ENCODE assay signal across 8 cellular contexts in the genomic region with DNA sequence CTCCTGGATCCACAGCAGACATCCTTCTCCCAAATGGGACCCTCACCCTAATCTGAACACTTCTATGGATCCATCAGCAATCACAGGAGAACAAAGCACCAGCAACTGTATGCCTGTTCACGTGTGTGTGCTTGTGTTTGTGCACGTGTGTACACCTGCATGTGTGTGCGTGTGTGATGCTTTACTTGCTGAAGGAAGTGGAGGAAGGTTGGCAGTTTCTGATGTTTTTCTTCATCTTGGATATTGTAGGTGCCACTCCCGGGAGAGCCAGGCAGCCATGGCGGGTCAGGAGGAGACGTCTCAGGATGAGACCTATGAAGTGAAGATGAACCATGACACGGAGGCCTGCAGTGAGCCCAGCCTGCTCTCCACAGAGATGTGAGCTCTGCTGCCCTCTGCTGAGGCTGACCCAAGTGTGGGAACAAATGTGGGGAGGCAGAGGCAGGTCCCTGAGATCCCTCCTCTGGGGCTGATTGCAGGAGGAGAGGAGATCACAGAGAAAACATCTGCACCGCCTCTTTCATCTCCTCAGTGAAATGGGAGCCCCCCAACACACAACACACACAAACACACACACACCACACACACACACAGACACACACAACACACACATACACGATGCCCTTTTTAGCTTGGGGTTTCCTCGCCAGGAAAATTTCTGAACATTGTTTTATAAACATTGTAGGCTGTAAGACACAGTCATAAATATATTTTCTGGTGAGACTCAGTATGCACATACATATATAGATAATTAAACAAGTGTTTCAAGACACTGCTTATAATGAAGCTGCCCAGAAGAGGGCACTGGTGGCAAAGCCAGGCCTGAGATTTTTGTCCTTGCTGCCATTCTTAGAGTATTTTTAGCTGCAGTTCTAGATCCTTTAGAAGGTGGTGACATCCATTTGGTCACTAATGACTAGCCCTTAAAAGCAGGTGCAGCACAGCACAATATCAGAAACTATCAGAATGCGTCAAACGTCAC.
DNase-seq lines count a peak whose midpoint lies in the region; ATAC-seq, FAIRE-seq and TF ChIP-seq lines count a peak whose summit lies in the region.

No MANE protein-coding gene starts in this region.

- no peak for TF ChIP-seq EP300 in GM12878 (IDR thresholded peaks at IDR 0.05; ENCODE audit: borderline replicate concordance in 1 of 2, control insufficient read depth in 1 of 2, low read depth in 2 of 2, low read length in 2 of 2)

- H3K4me3 ChIP-seq in GM12878: no peak overlapping the region
- no peak overlapping the region for H3K4me3 ChIP-seq in kidney epithelial cell (ENCODE audit: low read depth, low read length)

- peaks cover 8% of the 10 kb centered on the region for H3K4me1 Mint-ChIP-seq in Calu3 (ENCODE audit: low read depth, unreplicated experiment)

- SMC1A ChIA-PET in GM12878 (lab: Charles Lee; ENCODE audit: uncharacterized antibody, unreplicated experiment): interaction anchor here (0.7 to 1.6 kb wide), 3 partner anchors 101 to 132 kb away, joined by 3 to 4 read pairs (median 3); no protein-coding TSS in a partner anchor

- no peaks in the 10 kb centered on the region for H4K20me1 ChIP-seq in GM12878 (ENCODE audit: control insufficient read depth, insufficient read depth)

- peak; percentile 17 for TF ChIP-seq CTCF in Calu3 (IDR thresholded peaks at IDR 0.05; ENCODE audit: unreplicated experiment)
- no peak for TF ChIP-seq CTCF in RWPE1 (conservative IDR thresholded peaks at IDR 0.05; ENCODE audit: low read depth)
- TF ChIP-seq CTCF in GM12878 (IDR thresholded peaks at IDR 0.05 in 2 of 3, conservative IDR thresholded peaks at IDR 0.05 in 1 of 3; ENCODE audit: control insufficient read depth in 2 of 3, extremely low read depth in 1 of 3, insufficient read depth in 1 of 3, low read depth in 3 of 3, low read length in 3 of 3): peak; percentile 43 to 48 (median 44); a peak in 5 of 6 replicates
- TF ChIP-seq CTCF in kidney epithelial cell (IDR thresholded peaks at IDR 0.05; ENCODE audit: insufficient read depth, low read length, poor library complexity, severe bottlenecking): peak; percentile 51

- DNase-seq in Calu3 (peak; percentile 50), HT-29 (ENCODE audit: low spot score) (peak; percentile 63), RWPE1 (ENCODE audit: low spot score) (peak; percentile 24), GM12878 (ENCODE audit: low read depth, low spot score) (no peak), kidney epithelial cell (ENCODE audit: low read depth) (no peak), urothelium cell line (ENCODE audit: low spot score) (peak; percentile 67), middle frontal gyrus (ENCODE audit: extremely low spot score, low spot score) (no peak)

- FAIRE-seq in GM12878 (lab: Jason Lieb, UNC): no peak
- peak; percentile 98 for FAIRE-seq in urothelium cell line (lab: Jason Lieb, UNC)

- TF ChIP-seq RAD21 in GM12878 (IDR thresholded peaks at IDR 0.05; ENCODE audit: insufficient read depth, low read depth, low read length): peak; percentile 64

- H3K27me3 ChIP-seq in GM12878 (replicated peaks in 1 of 2; ENCODE audit: control insufficient read depth in 2 of 2, insufficient read depth in 2 of 2, low read length in 1 of 2) (peaks cover 0 to 2% of the 10 kb centered on the region in 2 experiments; a peak in 1 of 4 replicates), kidney epithelial cell (ENCODE audit: control insufficient read depth, insufficient read depth, low read length) (peaks cover 3% of the 10 kb centered on the region)

- no peaks in the 10 kb centered on the region for H3K9me3 ChIP-seq in GM12878 (replicated peaks; ENCODE audit: control insufficient read depth, insufficient read depth, low read length)

- no peaks in the 10 kb centered on the region for H3K36me3 ChIP-seq in GM12878 (ENCODE audit: control insufficient read depth in 2 of 2, insufficient read depth in 2 of 2, low read length in 1 of 2)
- H3K36me3 ChIP-seq in kidney epithelial cell (ENCODE audit: control insufficient read depth, insufficient read depth, low read length): no peaks in the 10 kb centered on the region

- intact Hi-C loops in Calu3 (cut with micrococcal nuclease; ENCODE audit: unreplicated experiment) (loop anchor here (1.0 kb wide), 1 partner anchor 102 kb away; no protein-coding TSS in a partner anchor), GM12878 (cut with micrococcal nuclease; ENCODE audit: unreplicated experiment) (loop anchor here (2.0 kb wide), 1 partner anchor 102 kb away; no protein-coding TSS in a partner anchor)

- ATAC-seq in GM12878 (peak; percentile 66), GM19324 (IDR thresholded peaks at IDR 0.05; ENCODE audit: low FRiP score, unreplicated experiment) (no peak)

- 37% methylated on average over 12 of the region's 12 CpGs for WGBS in GM12878 (ENCODE audit: insufficient coverage, insufficient replicate concordance, low lambda C conversion rate, missing lambda C conversion rate)

- H3K79me2 ChIP-seq in GM12878 (ENCODE audit: control insufficient read depth, insufficient read depth, low read length): no peaks in the 10 kb centered on the region

- H2AFZ ChIP-seq in GM12878 (ENCODE audit: control insufficient read depth, low read depth, low read length): no peak overlapping the region

- no peak overlapping the region for H3K4me3 Mint-ChIP-seq in Calu3 (ENCODE audit: low read depth, unreplicated experiment)

- H3K4me1 ChIP-seq in GM12878 (ENCODE audit: control insufficient read depth, insufficient read depth, low read length): no peaks in the 10 kb centered on the region

- no peak overlapping the region for H3K27ac Mint-ChIP-seq in Calu3 (ENCODE audit: unreplicated experiment)

- RAD21 ChIA-PET in GM12878 (lab: Charles Lee; ENCODE audit: unreplicated experiment): no interaction called here

- in situ Hi-C loops in GM12878 (cut with MboI): no loop called here

- CTCF ChIA-PET in Calu3 (lab: Charles Lee): interaction anchor here (0.5 to 1.1 kb wide), 4 partner anchors 57 to 1201 kb away, joined by 3 to 5 read pairs (median 3); no protein-coding TSS in a partner anchor
- CTCF ChIA-PET in RWPE1 (lab: Yijun Ruan, JAX): interaction anchor here (0.7 to 1.0 kb wide), 6 partner anchors 9 to 768 kb away, joined by 3 to 13 read pairs (median 3); no protein-coding TSS in a partner anchor
- CTCF ChIA-PET in GM12878 (lab: Yijun Ruan, JAX): interaction anchor here (0.8 to 2.6 kb wide), 11 partner anchors 9 to 262 kb away, joined by 3 to 6 read pairs (median 4); no protein-coding TSS in a partner anchor

- no peak overlapping the region for H3K4me2 ChIP-seq in GM12878 (ENCODE audit: control insufficient read depth, insufficient read depth)

- BruUV-seq in Calu3 (replicated peaks; lab: Mats Ljungman, UMichigan) (no TSS peak), GM12878 (replicated peaks; lab: Mats Ljungman, UMichigan) (no TSS peak)

- peaks cover 73% of the 10 kb centered on the region for H3K27me3 Mint-ChIP-seq in Calu3 (ENCODE audit: unreplicated experiment)

- TF ChIP-seq POLR2A in GM12878 (IDR thresholded peaks at IDR 0.05; ENCODE audit: low read depth, low read length): no peak

- H3K36me3 Mint-ChIP-seq in Calu3 (ENCODE audit: insufficient read depth, unreplicated experiment): peaks cover 6% of the 10 kb centered on the region

- H3K27ac ChIP-seq in RWPE1: no peak overlapping the region
- H3K27ac ChIP-seq in GM12878 (ENCODE audit: control insufficient read depth, insufficient read depth): no peak overlapping the region

- POLR2A ChIA-PET in RWPE1 (lab: Yijun Ruan, JAX; ENCODE audit: low non-redundant PET) (no interaction called here), GM12878 (lab: Charles Lee) (no interaction called here)

- peaks cover 4% of the 10 kb centered on the region for H3K9me3 Mint-ChIP-seq in Calu3 (ENCODE audit: low read depth, unreplicated experiment)

- H3K9ac ChIP-seq in GM12878 (ENCODE audit: control insufficient read depth, insufficient read depth, low read length): no peak overlapping the region

TF ChIP-seq in GM12878, 131 proteins besides CTCF, POLR2A, EP300 and RAD21:
- TF ChIP-seq MEF2A (IDR thresholded peaks at IDR 0.05; ENCODE audit: insufficient read depth, low read depth, low read length) (0 out of 2 replicates have a peak, but pooled peaks have one; percentile 31), RCOR1 (conservative IDR thresholded peaks at IDR 0.05; ENCODE audit: low read depth, low read length) (no peak), ZNF24 (IDR thresholded peaks at IDR 0.05) (no peak), SMARCA5 (IDR thresholded peaks at IDR 0.05) (no peak), NR2C2 (IDR thresholded peaks at IDR 0.05; ENCODE audit: borderline replicate concordance, control insufficient read depth, insufficient read length, low read depth) (no peak), RUNX3 (IDR thresholded peaks at IDR 0.05; ENCODE audit: low read length) (no peak), ZBED1 (IDR thresholded peaks at IDR 0.05; ENCODE audit: borderline replicate concordance) (no peak), SMC3 (IDR thresholded peaks at IDR 0.05; ENCODE audit: borderline replicate concordance, low read length) (peak; percentile 39; the same call in 1 of the 2 replicates)
- TF ChIP-seq, protein P1, sequence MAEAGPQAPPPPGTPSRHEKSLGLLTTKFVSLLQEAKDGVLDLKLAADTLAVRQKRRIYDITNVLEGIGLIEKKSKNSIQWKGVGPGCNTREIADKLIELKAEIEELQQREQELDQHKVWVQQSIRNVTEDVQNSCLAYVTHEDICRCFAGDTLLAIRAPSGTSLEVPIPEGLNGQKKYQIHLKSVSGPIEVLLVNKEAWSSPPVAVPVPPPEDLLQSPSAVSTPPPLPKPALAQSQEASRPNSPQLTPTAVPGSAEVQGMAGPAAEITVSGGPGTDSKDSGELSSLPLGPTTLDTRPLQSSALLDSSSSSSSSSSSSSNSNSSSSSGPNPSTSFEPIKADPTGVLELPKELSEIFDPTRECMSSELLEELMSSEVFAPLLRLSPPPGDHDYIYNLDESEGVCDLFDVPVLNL (IDR thresholded peaks at IDR 0.05; ENCODE audit: low read depth, low read length): no peak

Comparison
In these comparisons a context has a peak if more than half of its experiments do, and no peak if none do; other contexts are left out.
1. DNase-seq: peak in Calu3 (single experiment), HT-29 (single experiment), RWPE1 (single experiment) and urothelium cell line (single experiment); none in GM12878 (single experiment), kidney epithelial cell (single experiment) and middle frontal gyrus (single experiment).